ENCODE assay signal across 8 cellular contexts in genomic region chr4:77433102-77433733, GRCh38.
DNase-seq lines count a peak whose midpoint lies in the region; ATAC-seq lines count a peak whose summit lies in the region.

No MANE protein-coding gene starts in this region.

- DNase-seq in DMS 273 (lab: John Stamatoyannopoulos, UW; ENCODE audit: unreplicated experiment) (peak; percentile 68), NCI-H526 treated with DMSO at 0.1 percent for 48 hours (lab: John Stamatoyannopoulos, UW) (peak; percentile 18), amniotic epithelial cell (ENCODE audit: low read depth) (peak; percentile 45), hepatic stellate cell (ENCODE audit: low spot score) (peak; percentile 4), smooth muscle cell of the brain vasculature (ENCODE audit: low read depth, low spot score) (peak; percentile 10), amniotic stem cell (lab: John Stamatoyannopoulos, UW) (no peak)

- ATAC-seq in GM19025 (IDR thresholded peaks at IDR 0.05; ENCODE audit: low read depth, unreplicated experiment) (peak; percentile 87), HG03196 (IDR thresholded peaks at IDR 0.05; ENCODE audit: unreplicated experiment) (peak; percentile 80)
